21 cellular contexts compared by ENCODE assay signal in genomic region chr5:159030357-159030756, GRCh38.
"Had no signal": no experiment of that assay in that cellular context is flagged by ENCODE, and none has a peak within 500 bp of the region (broad histone marks: within the 10 kb centered on the region; RNA-seq: fewer than 3 reads in every experiment).

No MANE protein-coding gene starts in this region.

- H3K27me3 Mint-ChIP-seq: activated naive CD8-positive, alpha-beta T cell treated with anti-CD3 and anti-CD28 coated beads for 36 hours had no signal

- H3K36me3 Mint-ChIP-seq: activated naive CD8-positive, alpha-beta T cell treated with anti-CD3 and anti-CD28 coated beads for 36 hours; brain had no signal

- H3K4me1 ChIP-seq: foreskin keratinocyte had no signal

- H3K9me3 ChIP-seq: lower lobe of right lung, upper lobe of right lung had no signal

- H3K36me3 ChIP-seq: lower lobe of right lung, upper lobe of right lung had no signal

- H3K9me3 Mint-ChIP-seq: activated CD4-positive, alpha-beta T cell treated with anti-CD3 and anti-CD28 coated beads, Interleukin-2, amount 10 ng/mL, durations not matched to agents 7 days and 5 days; activated naive CD8-positive, alpha-beta T cell treated with anti-CD3 and anti-CD28 coated beads for 36 hours; stimulated activated naive CD8-positive, alpha-beta T cell treated with anti-CD3 and anti-CD28 coated beads, Interleukin-15, Interleukin-2, amounts not matched to agents 100 ng/mL and 50 ng/mL, for 24 hours had no signal

- H3K27ac Mint-ChIP-seq: activated CD4-positive, alpha-beta T cell treated with anti-CD3 and anti-CD28 coated beads, Interleukin-2, amount 10 ng/mL, durations not matched to agents 7 days and 5 days; activated naive CD8-positive, alpha-beta T cell treated with anti-CD3 and anti-CD28 coated beads for 36 hours; progenitor cell of endocrine pancreas; stimulated activated naive CD8-positive, alpha-beta T cell treated with anti-CD3 and anti-CD28 coated beads, Interleukin-15, Interleukin-2, amounts not matched to agents 100 ng/mL and 50 ng/mL, for 24 hours; T-helper 17 cell had no signal

- H3K27ac ChIP-seq: foreskin keratinocyte, lower lobe of right lung, upper lobe of right lung had no signal

- DNase-seq: activated CD4-positive, alpha-beta T cell treated with anti-CD3 and anti-CD28 coated beads, Interleukin-2, amount 10 ng/mL, durations not matched to agents 7 days and 5 days; activated CD4-positive, CD25-positive, alpha-beta regulatory T cell; activated CD8-positive, alpha-beta memory T cell treated with anti-CD3 and anti-CD28 coated beads, Interleukin-2, amount 50 U/mL, for 48 hours; activated gamma-delta T cell treated with Interleukin-2 at 50 U/mL for 16 hours; activated naive CD8-positive, alpha-beta T cell treated with anti-CD3 and anti-CD28 coated beads for 36 hours; central memory CD4-positive, alpha-beta T cell; effector CD4-positive, alpha-beta T cell; foreskin keratinocyte; left cardiac atrium; lower lobe of right lung; occipital lobe; right cardiac atrium; stimulated activated CD4-positive, alpha-beta T cell treated with anti-CD3 and anti-CD28 coated beads, Interleukin-4, amount 100 ng/mL, for 4 hours; stimulated activated CD8-positive, alpha-beta memory T cell treated with anti-CD3 and anti-CD28 coated beads, Interleukin-4, amount 100 ng/mL, for 48 hours; T-helper 17 cell; upper lobe of right lung had no signal

- H3K4me3 Mint-ChIP-seq: activated CD4-positive, alpha-beta T cell treated with anti-CD3 and anti-CD28 coated beads, Interleukin-2, amount 10 ng/mL, durations not matched to agents 7 days and 5 days; activated naive CD8-positive, alpha-beta T cell treated with anti-CD3 and anti-CD28 coated beads for 36 hours; brain; stimulated activated naive CD8-positive, alpha-beta T cell treated with anti-CD3 and anti-CD28 coated beads, Interleukin-15, Interleukin-2, amounts not matched to agents 100 ng/mL and 50 ng/mL, for 24 hours; T-helper 17 cell had no signal

- ATAC-seq: foreskin keratinocyte, left cardiac atrium, lower lobe of right lung, right cardiac atrium, T-helper 17 cell, upper lobe of right lung had no signal

- H3K4me3 ChIP-seq: coronary artery, lower lobe of right lung, smooth muscle cell, upper lobe of right lung had no signal
